26 cellular contexts compared by ENCODE assay signal in genomic region chr2:54008439-54008838, GRCh38. TPM values are rescaled to one million over a fixed set of nuclear protein-coding genes. Genes with fewer than 3 reads are reported as not detected.
DNase-seq lines count a peak whose midpoint lies in the region; ATAC-seq, FAIRE-seq and TF ChIP-seq lines count a peak whose summit lies in the region.
"Had no signal": no experiment of that assay in that cellular context is flagged by ENCODE, and none has a peak within 500 bp of the region (broad histone marks: within the 10 kb centered on the region; RNA-seq: fewer than 3 reads in every experiment).

No MANE protein-coding gene starts in this region.

- FAIRE-seq in HepG2 (lab: Jason Lieb, UNC), result peak; percentile 15
- FAIRE-seq: A549, GM12878, GM12892, GM18507 had no signal

- H3K79me2 ChIP-seq in HepG2 (ENCODE audit: insufficient read depth, low read length), result no peaks in the 10 kb centered on the region

- DNase-seq in HepG2 (ENCODE audit: low spot score) (peak; percentile 54), right lobe of liver (no peak), kidney tubule cell (ENCODE audit: low spot score) (peak; percentile 25), lung (ENCODE audit: low spot score) (no peak), renal cortical epithelial cell (ENCODE audit: low read depth) (peak; percentile 73), omental fat pad (ENCODE audit: low spot score) (no peak)
- no peak for DNase-seq in activated naive CD4-positive, alpha-beta T cell treated with anti-CD3 and anti-CD28 coated beads, Interleukin-2, amount 50 U/mL, for 16 hours
- DNase-seq: AML-193; Caco-2; CD4-positive, alpha-beta T cell; CD8-positive, alpha-beta T cell; DMS 273 treated with DMSO at 0.1 percent for 48 hours; DMS153; DMS53; DMS79; DND-41; EL; GDM1 had no signal

- POLR2A ChIA-PET in HepG2 (lab: Yijun Ruan, JAX), result interaction anchor here (0.9 to 1.8 kb wide), 2 partner anchors 9 to 37 kb away, joined by 3 to 8 read pairs; partner anchors contain the start of gene PSME4

- H3K27me3 ChIP-seq in HepG2 (ENCODE audit: control insufficient read depth in 1 of 2, insufficient read depth in 2 of 2, low read length in 2 of 2) (no peaks in the 10 kb centered on the region), right lobe of liver (no peaks in the 10 kb centered on the region), lung (ENCODE audit: control insufficient read depth, insufficient read depth) (no peaks in the 10 kb centered on the region)
- H3K27me3 ChIP-seq: BLaER1 treated with 17β-estradiol and CSF1 and Interleukin-3, amounts not matched to agents 10 nM and 100 nM had no signal

- no TSS peak for BruUV-seq in HepG2 (replicated peaks; lab: Mats Ljungman, UMichigan)

- TF ChIP-seq EP300 in HepG2 (IDR thresholded peaks at IDR 0.05; ENCODE audit: low read depth in 2 of 2, low read length in 2 of 2) (no peak), HepG2 (CRISPR knock-in tag; IDR thresholded peaks at IDR 0.05; ENCODE audit: borderline replicate concordance) (no peak)

- H3K4me1 ChIP-seq in HepG2 (ENCODE audit: insufficient read depth, low read length) (peaks cover 28% of the 10 kb centered on the region), right lobe of liver (no peaks in the 10 kb centered on the region), lung (ENCODE audit: control insufficient read depth in 2 of 2, insufficient read depth in 2 of 2, low read length in 2 of 2) (no peaks in the 10 kb centered on the region)
- H3K4me1 ChIP-seq: A549 had no signal

- 55% methylated on average over 2 of the region's 2 CpGs for WGBS in HepG2 (ENCODE audit: low lambda C conversion rate)
- WGBS in right lobe of liver (ENCODE audit: insufficient coverage, low coverage, low lambda C conversion rate, missing lambda C conversion rate), result 94% methylated on average over 2 of the region's 2 CpGs
- WGBS in lung, 2 donors, result 93 to 96% methylated on average over 2 of the region's 2 CpGs

- CTCF ChIA-PET in HepG2 (lab: Yijun Ruan, JAX; ENCODE audit: low intra/inter-chr PET ratio, low total read pairs), result no interaction called here

- no peak overlapping the region for H3K9ac ChIP-seq in HepG2 (ENCODE audit: insufficient read depth, low read depth, low read length)
- H3K9ac ChIP-seq: BLaER1 treated with 17β-estradiol and CSF1 and Interleukin-3, amounts not matched to agents 10 nM and 100 nM had no signal

- H3K9me3 ChIP-seq in HepG2 (ENCODE audit: low read length), result no peaks in the 10 kb centered on the region
- H3K9me3 ChIP-seq in right lobe of liver, result no peaks in the 10 kb centered on the region
- H3K9me3 ChIP-seq in lung (ENCODE audit: control insufficient read depth in 2 of 2, insufficient read depth in 1 of 2, low read length in 1 of 2), result no peaks in the 10 kb centered on the region
- H3K9me3 ChIP-seq: A549, Caco-2 had no signal

- intact Hi-C loops in HepG2 (cut with micrococcal nuclease; ENCODE audit: unreplicated experiment) (no loop called here), right lobe of liver (cut with DNase I) (no loop called here)

- TF ChIP-seq RAD21 in HepG2 (CRISPR knock-in tag; IDR thresholded peaks at IDR 0.05), result no peak

- in situ Hi-C loops in HepG2 (cut with HindIII; ENCODE audit: extremely low pct_ligation_motif_present, low pct_unique_long_range_greater_than_20kb), result no loop called here

- TF ChIP-seq POLR2A in HepG2 (IDR thresholded peaks at IDR 0.05; ENCODE audit: insufficient read depth in 1 of 2, low read depth in 2 of 2, low read length in 2 of 2) (no peak), right lobe of liver (IDR thresholded peaks at IDR 0.05) (no peak)

- H4K20me1 ChIP-seq in HepG2 (ENCODE audit: insufficient read depth, low read length), result no peaks in the 10 kb centered on the region
- H4K20me1 ChIP-seq: BLaER1 treated with 17β-estradiol and CSF1 and Interleukin-3, amounts not matched to agents 10 nM and 100 nM had no signal

- H3K36me3 ChIP-seq in HepG2 (replicated peaks in 1 of 2; ENCODE audit: control insufficient read depth in 1 of 2, insufficient read depth in 2 of 2, low read length in 2 of 2) (no peaks in the 10 kb centered on the region), right lobe of liver (no peaks in the 10 kb centered on the region), lung (ENCODE audit: control insufficient read depth in 2 of 2, insufficient read depth in 2 of 2, low read length in 2 of 2) (no peaks in the 10 kb centered on the region)

- peak overlapping the region; percentile 41 for H3K4me2 ChIP-seq in HepG2 (ENCODE audit: low read depth, low read length)
- H3K4me2 ChIP-seq: A549; BLaER1 treated with 17β-estradiol and CSF1 and Interleukin-3, amounts not matched to agents 10 nM and 100 nM had no signal

- peak overlapping the region; percentile 52 for H3K27ac ChIP-seq in HepG2 (ENCODE audit: extremely low read length, insufficient read depth, low read length)
- no peak overlapping the region for H3K27ac ChIP-seq in right lobe of liver
- no peak overlapping the region for H3K27ac ChIP-seq in lung (ENCODE audit: low read depth in 1 of 2, low read length in 1 of 2)
- H3K27ac ChIP-seq: 22Rv1; A549; BLaER1 treated with 17β-estradiol and CSF1 and Interleukin-3, amounts not matched to agents 10 nM and 100 nM; C4-2B had no signal

- H3K4me3 ChIP-seq in HepG2 (replicated peaks in 1 of 3; ENCODE audit: insufficient read depth in 1 of 3, low read depth in 2 of 3, low read length in 3 of 3), result no peak overlapping the region
- no peak overlapping the region for H3K4me3 ChIP-seq in right lobe of liver
- no peak overlapping the region for H3K4me3 ChIP-seq in lung
- H3K4me3 ChIP-seq: A549; BLaER1 treated with 17β-estradiol and CSF1 and Interleukin-3, amounts not matched to agents 10 nM and 100 nM; GM12878 had no signal

- TF ChIP-seq CTCF in HepG2 (CRISPR knock-in tag; IDR thresholded peaks at IDR 0.05) (no peak), right lobe of liver (IDR thresholded peaks at IDR 0.05) (no peak), lung (IDR thresholded peaks at IDR 0.05; ENCODE audit: control extremely low read depth, extremely low read depth) (no peak), omental fat pad (IDR thresholded peaks at IDR 0.05) (no peak)

- peak; percentile 83 for ATAC-seq in HepG2
- ATAC-seq in right lobe of liver, result no peak
- peak; percentile 19 for ATAC-seq in lung (ENCODE audit: insufficient read depth, low FRiP score)
- no peak for ATAC-seq in HG03520 (IDR thresholded peaks at IDR 0.05; ENCODE audit: unreplicated experiment)
- no peak for ATAC-seq in omental fat pad (ENCODE audit: low FRiP score)
- ATAC-seq: CD8-positive, alpha-beta T cell; GM12878 had no signal

- H2AFZ ChIP-seq in HepG2 (ENCODE audit: low read length), result no peak overlapping the region

TF ChIP-seq in HepG2, 621 proteins besides CTCF, POLR2A, EP300 and RAD21 (continues in another document):
- no peak for TF ChIP-seq U2AF1 (optimal IDR thresholded peaks at IDR 0.05; ENCODE audit: low read depth, low read length)
- TF ChIP-seq TEF (CRISPR knock-in tag; IDR thresholded peaks at IDR 0.05), result no peak

RNA-seq across cellular contexts. Expression of gene PSME4, which starts 37.6 kb away (rescaled TPM):
- total RNA-seq in HepG2 (2016; rRNA removed; fragmentation: Illumina TruSeq; extraction: Trizol), result 77.8 and 171 TPM in 2 replicates
- 22.4 and 25.4 TPM in 2 replicates for total RNA-seq in HepG2 (2016; cell fraction: cytosol; rRNA removed; fragmentation: Illumina TruSeq; extraction: Trizol; ENCODE audit: low read depth)
- 73.6 and 173 TPM in 2 replicates for total RNA-seq in HepG2 (2016; cell fraction: insoluble cytoplasmic fraction; rRNA removed; fragmentation: Illumina TruSeq; extraction: Trizol)
- total RNA-seq in HepG2 (2016; cell fraction: membrane; rRNA removed; fragmentation: Illumina TruSeq; extraction: Trizol), result 57.4 and 61.3 TPM in 2 replicates
- 131 and 137 TPM in 2 replicates for total RNA-seq in HepG2 (2016; cell fraction: nucleus; rRNA removed; fragmentation: Illumina TruSeq; extraction: Trizol)
- 49.5 and 52.1 TPM in 2 replicates for polyA plus RNA-seq in HepG2 (2011; rRNA removed)
- polyA plus RNA-seq in HepG2 (2011; cell fraction: cytosol; rRNA removed), result 26.0 and 41.8 TPM in 2 replicates
- polyA plus RNA-seq in HepG2 (2011; cell fraction: nucleus; rRNA removed), result 47.5 and 57.6 TPM in 2 replicates
- polyA plus RNA-seq in HepG2 (2012), result 67.8 and 68.1 TPM in 2 replicates
- 7.1 and 8.9 TPM in 2 replicates for polyA plus RNA-seq in HepG2 (2016; cell fraction: cytosol; fragmentation: Illumina TruSeq; extraction: Trizol; ENCODE audit: low read depth)
- polyA plus RNA-seq in HepG2 (2016; cell fraction: insoluble cytoplasmic fraction; fragmentation: Illumina TruSeq; extraction: Trizol; ENCODE audit: low read depth), result 153 TPM in 2 replicates
- 27.8 and 31.6 TPM in 2 replicates for polyA plus RNA-seq in HepG2 (2016; cell fraction: membrane; fragmentation: Illumina TruSeq; extraction: Trizol; ENCODE audit: low read depth)
- polyA plus RNA-seq in HepG2 (2016; cell fraction: nucleus; fragmentation: Illumina TruSeq; extraction: Trizol; ENCODE audit: insufficient read depth, low read depth), result 152 and 165 TPM in 2 replicates
- 42.9 and 46.9 TPM in 2 replicates for polyA minus RNA-seq in HepG2 (2011; rRNA and poly(A)+ RNA removed; ENCODE audit: low replicate concordance)
- 52.5 and 57.5 TPM in 2 replicates for polyA minus RNA-seq in HepG2 (2011; cell fraction: cytosol; rRNA and poly(A)+ RNA removed)
- 158 and 180 TPM in 2 replicates for polyA minus RNA-seq in HepG2 (2011; cell fraction: nucleus; rRNA and poly(A)+ RNA removed)
- total RNA-seq in right lobe of liver, result 10 to 100 TPM; 28.1 to 36.7 (median 29.5) TPM
- 10 to 100 TPM; 54.6 to 72.5 TPM for total RNA-seq in lung
- 10 to 100 TPM; 20.8 to 35.1 TPM for polyA plus RNA-seq in lung
- total RNA-seq in renal cortical epithelial cell, result 33.7 and 51.7 TPM in 2 replicates
- 10 to 100 TPM; 35.8 to 97.9 (median 45.5) TPM for total RNA-seq in omental fat pad

Comparison
In these comparisons a context has a peak if more than half of its experiments do, and no peak if none do; other contexts are left out.
1. ATAC-seq: peak in HepG2 (single experiment) and lung (single experiment); none in right lobe of liver (0 of 4), HG03520 (single experiment) and omental fat pad (single experiment).
2. DNase-seq: peak in HepG2 (single experiment), kidney tubule cell (single experiment) and renal cortical epithelial cell (single experiment); none in right lobe of liver (0 of 3), lung (single experiment), activated naive CD4-positive, alpha-beta T cell treated with anti-CD3 and anti-CD28 coated beads, Interleukin-2, amount 50 U/mL, for 16 hours (single experiment) and omental fat pad (single experiment).